1 cellular context compared by ENCODE assay signal in the genomic region with DNA sequence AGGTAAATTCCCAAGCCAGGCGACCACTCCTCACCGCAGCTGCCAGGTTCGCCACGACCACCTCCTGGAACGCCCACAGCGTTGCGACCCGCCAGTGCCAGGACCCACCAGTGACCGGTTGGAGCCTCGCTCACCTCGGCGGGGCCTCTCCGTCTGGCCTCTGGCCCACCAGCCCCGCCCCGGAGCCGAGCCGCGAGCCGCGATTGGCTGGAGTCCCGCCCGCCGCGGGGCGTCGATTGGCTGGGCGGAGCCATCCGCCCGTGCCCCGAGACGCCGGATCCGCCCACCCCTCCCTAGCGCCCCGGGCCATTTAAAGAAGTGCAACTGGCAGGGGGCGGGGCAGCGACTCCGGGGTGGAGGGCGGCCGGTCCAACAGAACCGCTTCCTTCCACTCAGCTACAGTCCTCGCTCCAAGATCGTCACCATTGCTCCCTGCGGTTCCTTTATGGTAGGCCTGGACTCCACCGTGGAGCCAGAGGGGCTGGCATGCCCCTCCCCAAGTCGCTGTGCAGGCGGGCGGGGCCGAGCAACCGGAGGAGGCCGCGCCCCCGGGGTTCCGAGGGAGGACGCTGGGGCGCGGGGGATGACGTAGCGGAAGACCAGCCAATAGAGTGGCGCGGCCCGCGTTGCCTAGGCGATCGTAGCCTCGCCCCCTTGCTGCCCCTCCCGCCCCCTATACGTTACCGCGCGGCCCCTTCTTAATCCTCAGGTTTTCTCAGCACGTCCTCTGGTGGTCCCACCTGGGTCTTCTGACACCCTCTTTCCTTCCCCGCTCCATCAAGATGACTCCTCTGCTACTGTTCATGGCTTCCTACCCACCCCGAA.
TF ChIP-seq lines count a peak whose summit lies in the region.

A gene with protein sequence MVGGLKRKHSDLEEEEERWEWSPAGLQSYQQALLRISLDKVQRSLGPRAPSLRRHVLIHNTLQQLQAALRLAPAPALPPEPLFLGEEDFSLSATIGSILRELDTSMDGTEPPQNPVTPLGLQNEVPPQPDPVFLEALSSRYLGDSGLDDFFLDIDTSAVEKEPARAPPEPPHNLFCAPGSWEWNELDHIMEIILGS (minus strand): TSS at position 155 of the 825 bp plus-strand sequence. CDS start 2,255 bp downstream, outside the sequence.

TF ChIP-seq in K562, 482 proteins besides CTCF, POLR2A, EP300 and RAD21 (continued from another document and continues in another):
- TF ChIP-seq, protein P1, sequence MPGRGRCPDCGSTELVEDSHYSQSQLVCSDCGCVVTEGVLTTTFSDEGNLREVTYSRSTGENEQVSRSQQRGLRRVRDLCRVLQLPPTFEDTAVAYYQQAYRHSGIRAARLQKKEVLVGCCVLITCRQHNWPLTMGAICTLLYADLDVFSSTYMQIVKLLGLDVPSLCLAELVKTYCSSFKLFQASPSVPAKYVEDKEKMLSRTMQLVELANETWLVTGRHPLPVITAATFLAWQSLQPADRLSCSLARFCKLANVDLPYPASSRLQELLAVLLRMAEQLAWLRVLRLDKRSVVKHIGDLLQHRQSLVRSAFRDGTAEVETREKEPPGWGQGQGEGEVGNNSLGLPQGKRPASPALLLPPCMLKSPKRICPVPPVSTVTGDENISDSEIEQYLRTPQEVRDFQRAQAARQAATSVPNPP (IDR thresholded peaks at IDR 0.05; ENCODE audit: borderline replicate concordance, insufficient read depth, insufficient read length) = no peak
- TF ChIP-seq POLR2G (IDR thresholded peaks at IDR 0.05; ENCODE audit: low read depth, low read length) (peak; percentile 97), ZNF41 (CRISPR knock-in tag; conservative IDR thresholded peaks at IDR 0.05) (no peak), MAZ (CRISPR knock-in tag; conservative IDR thresholded peaks at IDR 0.05 in 1 of 2, IDR thresholded peaks at IDR 0.05 in 1 of 2) (peak; percentile 97 to 99), KLF13 (tag; IDR thresholded peaks at IDR 0.05; ENCODE audit: borderline replicate concordance, low read depth) (peak; percentile 98), NRF1 (conservative IDR thresholded peaks at IDR 0.05 in 1 of 2, IDR thresholded peaks at IDR 0.05 in 1 of 2) (peak; percentile 72 to 73), ZBED1 (IDR thresholded peaks at IDR 0.05) (no peak), FOXK1 (CRISPR knock-in tag; IDR thresholded peaks at IDR 0.05; ENCODE audit: borderline replicate concordance) (0 out of 2 replicates have a peak, but pooled peaks have one; percentile 42), NCOA4 (IDR thresholded peaks at IDR 0.05; ENCODE audit: partially characterized antibody) (no peak), FOSL1 (tag; conservative IDR thresholded peaks at IDR 0.05) (no peak; the same call in 1 of the 2 replicates), RBM15 (IDR thresholded peaks at IDR 0.05; ENCODE audit: insufficient read depth, low read length) (no peak), HDAC1 (IDR thresholded peaks at IDR 0.05) (peak in 1 of 2 experiments; percentile 95; a peak in 2 of 4 replicates), ATF1 (CRISPR knock-in tag; IDR thresholded peaks at IDR 0.05) (peak; percentile 81), ATF1 (tag; IDR thresholded peaks at IDR 0.05) (peak; percentile 95), CBFB (CRISPR knock-in tag; IDR thresholded peaks at IDR 0.05) (no peak), RFX5 (IDR thresholded peaks at IDR 0.05; ENCODE audit: low read depth, low read length) (no peak), ZNF79 (CRISPR knock-in tag; IDR thresholded peaks at IDR 0.05; ENCODE audit: low read depth) (no peak), CBFA2T2 (conservative IDR thresholded peaks at IDR 0.05) (no peak), ZNF212 (CRISPR knock-in tag; IDR thresholded peaks at IDR 0.05) (no peak), MEF2D (tag; conservative IDR thresholded peaks at IDR 0.05; ENCODE audit: low read depth) (no peak), RBFOX2 (IDR thresholded peaks at IDR 0.05; ENCODE audit: low read depth, low read length) (peak; percentile 94), EWSR1 (IDR thresholded peaks at IDR 0.05; ENCODE audit: borderline replicate concordance, low read depth, partially characterized antibody) (no peak), HEY1 (CRISPR knock-in tag; IDR thresholded peaks at IDR 0.05; ENCODE audit: borderline replicate concordance) (no peak)
- TF ChIP-seq, protein P2, sequence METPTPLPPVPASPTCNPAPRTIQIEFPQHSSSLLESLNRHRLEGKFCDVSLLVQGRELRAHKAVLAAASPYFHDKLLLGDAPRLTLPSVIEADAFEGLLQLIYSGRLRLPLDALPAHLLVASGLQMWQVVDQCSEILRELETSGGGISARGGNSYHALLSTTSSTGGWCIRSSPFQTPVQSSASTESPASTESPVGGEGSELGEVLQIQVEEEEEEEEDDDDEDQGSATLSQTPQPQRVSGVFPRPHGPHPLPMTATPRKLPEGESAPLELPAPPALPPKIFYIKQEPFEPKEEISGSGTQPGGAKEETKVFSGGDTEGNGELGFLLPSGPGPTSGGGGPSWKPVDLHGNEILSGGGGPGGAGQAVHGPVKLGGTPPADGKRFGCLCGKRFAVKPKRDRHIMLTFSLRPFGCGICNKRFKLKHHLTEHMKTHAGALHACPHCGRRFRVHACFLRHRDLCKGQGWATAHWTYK (CRISPR knock-in tag; IDR thresholded peaks at IDR 0.05) = 0 out of 2 replicates have a peak, but pooled peaks have one; percentile 23
- TF ChIP-seq, protein P3, sequence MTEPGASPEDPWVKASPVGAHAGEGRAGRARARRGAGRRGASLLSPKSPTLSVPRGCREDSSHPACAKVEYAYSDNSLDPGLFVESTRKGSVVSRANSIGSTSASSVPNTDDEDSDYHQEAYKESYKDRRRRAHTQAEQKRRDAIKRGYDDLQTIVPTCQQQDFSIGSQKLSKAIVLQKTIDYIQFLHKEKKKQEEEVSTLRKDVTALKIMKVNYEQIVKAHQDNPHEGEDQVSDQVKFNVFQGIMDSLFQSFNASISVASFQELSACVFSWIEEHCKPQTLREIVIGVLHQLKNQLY (CRISPR knock-in tag; conservative IDR thresholded peaks at IDR 0.05) = no peak
- TF ChIP-seq, protein P4, sequence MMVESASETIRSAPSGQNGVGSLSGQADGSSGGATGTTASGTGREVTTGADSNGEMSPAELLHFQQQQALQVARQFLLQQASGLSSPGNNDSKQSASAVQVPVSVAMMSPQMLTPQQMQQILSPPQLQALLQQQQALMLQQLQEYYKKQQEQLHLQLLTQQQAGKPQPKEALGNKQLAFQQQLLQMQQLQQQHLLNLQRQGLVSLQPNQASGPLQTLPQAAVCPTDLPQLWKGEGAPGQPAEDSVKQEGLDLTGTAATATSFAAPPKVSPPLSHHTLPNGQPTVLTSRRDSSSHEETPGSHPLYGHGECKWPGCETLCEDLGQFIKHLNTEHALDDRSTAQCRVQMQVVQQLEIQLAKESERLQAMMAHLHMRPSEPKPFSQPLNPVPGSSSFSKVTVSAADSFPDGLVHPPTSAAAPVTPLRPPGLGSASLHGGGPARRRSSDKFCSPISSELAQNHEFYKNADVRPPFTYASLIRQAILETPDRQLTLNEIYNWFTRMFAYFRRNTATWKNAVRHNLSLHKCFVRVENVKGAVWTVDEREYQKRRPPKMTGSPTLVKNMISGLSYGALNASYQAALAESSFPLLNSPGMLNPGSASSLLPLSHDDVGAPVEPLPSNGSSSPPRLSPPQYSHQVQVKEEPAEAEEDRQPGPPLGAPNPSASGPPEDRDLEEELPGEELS (CRISPR knock-in tag; IDR thresholded peaks at IDR 0.05; ENCODE audit: borderline replicate concordance) = peak; percentile 80; the same call in 1 of the 2 replicates
- TF ChIP-seq, protein P5, sequence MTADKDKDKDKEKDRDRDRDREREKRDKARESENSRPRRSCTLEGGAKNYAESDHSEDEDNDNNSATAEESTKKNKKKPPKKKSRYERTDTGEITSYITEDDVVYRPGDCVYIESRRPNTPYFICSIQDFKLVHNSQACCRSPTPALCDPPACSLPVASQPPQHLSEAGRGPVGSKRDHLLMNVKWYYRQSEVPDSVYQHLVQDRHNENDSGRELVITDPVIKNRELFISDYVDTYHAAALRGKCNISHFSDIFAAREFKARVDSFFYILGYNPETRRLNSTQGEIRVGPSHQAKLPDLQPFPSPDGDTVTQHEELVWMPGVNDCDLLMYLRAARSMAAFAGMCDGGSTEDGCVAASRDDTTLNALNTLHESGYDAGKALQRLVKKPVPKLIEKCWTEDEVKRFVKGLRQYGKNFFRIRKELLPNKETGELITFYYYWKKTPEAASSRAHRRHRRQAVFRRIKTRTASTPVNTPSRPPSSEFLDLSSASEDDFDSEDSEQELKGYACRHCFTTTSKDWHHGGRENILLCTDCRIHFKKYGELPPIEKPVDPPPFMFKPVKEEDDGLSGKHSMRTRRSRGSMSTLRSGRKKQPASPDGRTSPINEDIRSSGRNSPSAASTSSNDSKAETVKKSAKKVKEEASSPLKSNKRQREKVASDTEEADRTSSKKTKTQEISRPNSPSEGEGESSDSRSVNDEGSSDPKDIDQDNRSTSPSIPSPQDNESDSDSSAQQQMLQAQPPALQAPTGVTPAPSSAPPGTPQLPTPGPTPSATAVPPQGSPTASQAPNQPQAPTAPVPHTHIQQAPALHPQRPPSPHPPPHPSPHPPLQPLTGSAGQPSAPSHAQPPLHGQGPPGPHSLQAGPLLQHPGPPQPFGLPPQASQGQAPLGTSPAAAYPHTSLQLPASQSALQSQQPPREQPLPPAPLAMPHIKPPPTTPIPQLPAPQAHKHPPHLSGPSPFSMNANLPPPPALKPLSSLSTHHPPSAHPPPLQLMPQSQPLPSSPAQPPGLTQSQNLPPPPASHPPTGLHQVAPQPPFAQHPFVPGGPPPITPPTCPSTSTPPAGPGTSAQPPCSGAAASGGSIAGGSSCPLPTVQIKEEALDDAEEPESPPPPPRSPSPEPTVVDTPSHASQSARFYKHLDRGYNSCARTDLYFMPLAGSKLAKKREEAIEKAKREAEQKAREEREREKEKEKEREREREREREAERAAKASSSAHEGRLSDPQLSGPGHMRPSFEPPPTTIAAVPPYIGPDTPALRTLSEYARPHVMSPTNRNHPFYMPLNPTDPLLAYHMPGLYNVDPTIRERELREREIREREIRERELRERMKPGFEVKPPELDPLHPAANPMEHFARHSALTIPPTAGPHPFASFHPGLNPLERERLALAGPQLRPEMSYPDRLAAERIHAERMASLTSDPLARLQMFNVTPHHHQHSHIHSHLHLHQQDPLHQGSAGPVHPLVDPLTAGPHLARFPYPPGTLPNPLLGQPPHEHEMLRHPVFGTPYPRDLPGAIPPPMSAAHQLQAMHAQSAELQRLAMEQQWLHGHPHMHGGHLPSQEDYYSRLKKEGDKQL (CRISPR knock-in tag; IDR thresholded peaks at IDR 0.05; ENCODE audit: borderline replicate concordance) = no peak
- TF ChIP-seq, protein P6, sequence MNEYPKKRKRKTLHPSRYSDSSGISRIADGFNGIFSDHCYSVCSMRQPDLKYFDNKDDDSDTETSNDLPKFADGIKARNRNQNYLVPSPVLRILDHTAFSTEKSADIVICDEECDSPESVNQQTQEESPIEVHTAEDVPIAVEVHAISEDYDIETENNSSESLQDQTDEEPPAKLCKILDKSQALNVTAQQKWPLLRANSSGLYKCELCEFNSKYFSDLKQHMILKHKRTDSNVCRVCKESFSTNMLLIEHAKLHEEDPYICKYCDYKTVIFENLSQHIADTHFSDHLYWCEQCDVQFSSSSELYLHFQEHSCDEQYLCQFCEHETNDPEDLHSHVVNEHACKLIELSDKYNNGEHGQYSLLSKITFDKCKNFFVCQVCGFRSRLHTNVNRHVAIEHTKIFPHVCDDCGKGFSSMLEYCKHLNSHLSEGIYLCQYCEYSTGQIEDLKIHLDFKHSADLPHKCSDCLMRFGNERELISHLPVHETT (CRISPR knock-in tag; conservative IDR thresholded peaks at IDR 0.05 in 1 of 2, IDR thresholded peaks at IDR 0.05 in 1 of 2) = peak in 1 of 2 experiments; percentile 52; a peak in 1 of 4 replicates
- TF ChIP-seq, protein P7, sequence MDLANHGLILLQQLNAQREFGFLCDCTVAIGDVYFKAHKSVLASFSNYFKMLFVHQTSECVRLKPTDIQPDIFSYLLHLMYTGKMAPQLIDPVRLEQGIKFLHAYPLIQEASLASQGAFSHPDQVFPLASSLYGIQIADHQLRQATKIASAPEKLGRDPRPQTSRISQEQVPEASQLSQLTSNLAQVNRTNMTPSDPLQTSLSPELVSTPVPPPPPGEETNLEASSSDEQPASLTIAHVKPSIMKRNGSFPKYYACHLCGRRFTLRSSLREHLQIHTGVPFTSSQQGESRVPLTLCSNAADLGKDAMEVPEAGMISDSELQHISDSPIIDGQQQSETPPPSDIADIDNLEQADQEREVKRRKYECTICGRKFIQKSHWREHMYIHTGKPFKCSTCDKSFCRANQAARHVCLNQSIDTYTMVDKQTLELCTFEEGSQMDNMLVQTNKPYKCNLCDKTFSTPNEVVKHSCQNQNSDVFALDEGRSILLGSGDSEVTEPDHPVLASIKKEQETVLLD (IDR thresholded peaks at IDR 0.05) = no peak; the same call in 1 of the 2 replicates
- TF ChIP-seq, protein P8, sequence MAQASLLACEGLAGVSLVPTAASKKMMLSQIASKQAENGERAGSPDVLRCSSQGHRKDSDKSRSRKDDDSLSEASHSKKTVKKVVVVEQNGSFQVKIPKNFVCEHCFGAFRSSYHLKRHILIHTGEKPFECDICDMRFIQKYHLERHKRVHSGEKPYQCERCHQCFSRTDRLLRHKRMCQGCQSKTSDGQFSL (CRISPR knock-in tag; IDR thresholded peaks at IDR 0.05) = peak; percentile 49; the same call in 1 of the 2 replicates
- TF ChIP-seq, protein P8 (tag; IDR thresholded peaks at IDR 0.05) = no peak
- TF ChIP-seq, protein P9, sequence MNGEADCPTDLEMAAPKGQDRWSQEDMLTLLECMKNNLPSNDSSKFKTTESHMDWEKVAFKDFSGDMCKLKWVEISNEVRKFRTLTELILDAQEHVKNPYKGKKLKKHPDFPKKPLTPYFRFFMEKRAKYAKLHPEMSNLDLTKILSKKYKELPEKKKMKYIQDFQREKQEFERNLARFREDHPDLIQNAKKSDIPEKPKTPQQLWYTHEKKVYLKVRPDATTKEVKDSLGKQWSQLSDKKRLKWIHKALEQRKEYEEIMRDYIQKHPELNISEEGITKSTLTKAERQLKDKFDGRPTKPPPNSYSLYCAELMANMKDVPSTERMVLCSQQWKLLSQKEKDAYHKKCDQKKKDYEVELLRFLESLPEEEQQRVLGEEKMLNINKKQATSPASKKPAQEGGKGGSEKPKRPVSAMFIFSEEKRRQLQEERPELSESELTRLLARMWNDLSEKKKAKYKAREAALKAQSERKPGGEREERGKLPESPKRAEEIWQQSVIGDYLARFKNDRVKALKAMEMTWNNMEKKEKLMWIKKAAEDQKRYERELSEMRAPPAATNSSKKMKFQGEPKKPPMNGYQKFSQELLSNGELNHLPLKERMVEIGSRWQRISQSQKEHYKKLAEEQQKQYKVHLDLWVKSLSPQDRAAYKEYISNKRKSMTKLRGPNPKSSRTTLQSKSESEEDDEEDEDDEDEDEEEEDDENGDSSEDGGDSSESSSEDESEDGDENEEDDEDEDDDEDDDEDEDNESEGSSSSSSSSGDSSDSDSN (IDR thresholded peaks at IDR 0.05; ENCODE audit: borderline replicate concordance in 1 of 2, low read depth in 2 of 2, low read length in 2 of 2) = 0 out of 4 replicates have a peak, but pooled peaks of 1 of the 2 experiments have one; percentile 35
- TF ChIP-seq, protein P10, sequence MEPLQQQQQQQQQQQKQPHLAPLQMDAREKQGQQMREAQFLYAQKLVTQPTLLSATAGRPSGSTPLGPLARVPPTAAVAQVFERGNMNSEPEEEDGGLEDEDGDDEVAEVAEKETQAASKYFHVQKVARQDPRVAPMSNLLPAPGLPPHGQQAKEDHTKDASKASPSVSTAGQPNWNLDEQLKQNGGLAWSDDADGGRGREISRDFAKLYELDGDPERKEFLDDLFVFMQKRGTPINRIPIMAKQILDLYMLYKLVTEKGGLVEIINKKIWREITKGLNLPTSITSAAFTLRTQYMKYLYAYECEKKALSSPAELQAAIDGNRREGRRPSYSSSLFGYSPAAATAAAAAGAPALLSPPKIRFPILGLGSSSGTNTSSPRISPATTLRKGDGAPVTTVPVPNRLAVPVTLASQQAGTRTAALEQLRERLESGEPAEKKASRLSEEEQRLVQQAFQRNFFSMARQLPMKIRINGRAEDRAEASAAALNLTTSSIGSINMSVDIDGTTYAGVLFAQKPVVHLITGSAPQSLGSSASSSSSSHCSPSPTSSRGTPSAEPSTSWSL (CRISPR knock-in tag; IDR thresholded peaks at IDR 0.05; ENCODE audit: borderline replicate concordance) = no peak
